In genomic region chr1:94819945-94820746, GRCh38 we compare ENCODE assay signal across 8 cellular contexts. TPM values are rescaled to one million over a fixed set of nuclear protein-coding genes. Genes with fewer than 3 reads are reported as not detected.
DNase-seq lines count a peak whose midpoint lies in the region; ATAC-seq, FAIRE-seq and TF ChIP-seq lines count a peak whose summit lies in the region.

TSS of gene SLC44A3 (plus strand) at chr1:94820357. CDS start at chr1:94820452, 95 bp downstream.

- DNase-seq in ELF-1 (ENCODE audit: low read depth, low spot score) (peak; percentile 73), KBM-7 (peak; percentile 28), esophagus squamous epithelium (lab: John Stamatoyannopoulos, UW) (no peak), naive B cell (peak; percentile 9), urothelium cell line (ENCODE audit: low spot score) (peak; percentile 82)
- peak; percentile 15 to 21 for DNase-seq in activated CD4-positive, alpha-beta T cell treated with anti-CD3 and anti-CD28 coated beads, Interleukin-2, amount 50 U/mL, for 48 hours

- H3K36me3 Mint-ChIP-seq in naive B cell = no peaks in the 10 kb centered on the region

- in situ Hi-C loops in KBM-7 (cut with MboI; ENCODE audit: low pct_unique_long_range_greater_than_20kb, low sequenced_read_pairs) = no loop called here

- H3K27me3 ChIP-seq in esophagus squamous epithelium = peaks cover 0 to 18% (median 0%) of the 10 kb centered on the region in 4 donors

- peak in 2 of 6 experiments; percentile 19 to 39 for TF ChIP-seq CTCF in esophagus squamous epithelium (IDR thresholded peaks at IDR 0.05)

- H3K4me3 ChIP-seq in esophagus squamous epithelium = peak within 1 kb of the TSS; percentile 73 to 82 (median 79)

- intact Hi-C loops in esophagus squamous epithelium (cut with DNase I) = loop anchor here (10.0 kb wide), 1 partner anchor 225 kb away; no protein-coding TSS in a partner anchor

- peak within 1 kb of the TSS; percentile 15 to 86 (median 72) for H3K4me3 Mint-ChIP-seq in naive B cell

- peaks cover 49 to 56% (median 54%) of the 10 kb centered on the region in 3 donors for H3K27me3 Mint-ChIP-seq in naive B cell

- no peaks in the 10 kb centered on the region for H3K36me3 ChIP-seq in esophagus squamous epithelium

- FAIRE-seq in urothelium cell line (lab: Jason Lieb, UNC) = peak; percentile 58

- H3K9me3 ChIP-seq in esophagus squamous epithelium = no peaks in the 10 kb centered on the region

- peaks cover 0 to 38% (median 5%) of the 10 kb centered on the region in 3 donors for H3K4me1 ChIP-seq in esophagus squamous epithelium

- peak within 1 kb of the TSS; percentile 29 to 84 (median 68) for H3K27ac ChIP-seq in esophagus squamous epithelium

- H3K9me3 Mint-ChIP-seq in naive B cell = peaks cover 0 to 7% (median 4%) of the 10 kb centered on the region in 7 donors

- ATAC-seq in naive B cell (ENCODE audit: low read depth in 2 of 2) (peak; percentile 52 to 63), HG03175 (IDR thresholded peaks at IDR 0.05; ENCODE audit: unreplicated experiment) (no peak), GM18511 (IDR thresholded peaks at IDR 0.05; ENCODE audit: unreplicated experiment) (no peak)

- H3K27ac Mint-ChIP-seq in naive B cell = peak within 1 kb of the TSS in 1 of 6 donors; percentile 59

- no peak for TF ChIP-seq POLR2A in esophagus squamous epithelium (IDR thresholded peaks at IDR 0.05)

- WGBS in esophagus squamous epithelium, 2 donors = 0 to 6% methylated on average over 11 to 17 of the region's 77 CpGs

- H3K4me1 Mint-ChIP-seq in naive B cell = no peaks in the 10 kb centered on the region

RNA-seq across cellular contexts. Expression of gene SLC44A3, which starts in this region (rescaled TPM):
- 10 to 100 TPM in 2 of 4 donors, 1 to 10 TPM in 2; 5.4 to 11.7 (median 9.4) TPM for total RNA-seq in esophagus squamous epithelium
- polyA plus RNA-seq in naive B cell (ENCODE audit: low read depth in 6 of 6) = not detected

Comparison
In these comparisons a context has a peak if more than half of its experiments do, and no peak if none do; other contexts are left out.
1. Peak in DNase-seq and ATAC-seq in naive B cell; RNA of the gene not detected or under 1 TPM.